ENCODE assay signal across 9 cellular contexts in the genomic region with DNA sequence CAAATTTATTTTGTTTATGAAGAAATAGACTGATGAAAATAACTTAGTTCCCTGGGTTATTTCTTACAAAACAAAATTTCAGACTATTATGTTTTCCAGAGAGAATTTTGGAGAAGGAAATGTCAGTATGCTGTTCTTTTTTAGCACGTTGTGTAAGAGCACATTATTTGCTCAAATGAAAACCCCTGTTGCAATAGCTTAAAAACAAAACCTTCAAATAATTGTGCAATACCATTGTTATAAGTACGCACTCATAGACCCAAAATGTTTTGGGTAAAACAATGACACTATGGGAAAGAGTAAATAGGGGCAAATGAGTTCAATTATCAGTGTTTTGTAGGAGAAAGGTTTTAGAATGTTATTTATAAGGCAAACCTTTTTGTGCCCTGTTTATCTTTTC. TPM values are rescaled to one million over a fixed set of nuclear protein-coding genes. Genes with fewer than 3 reads are reported as not detected.
DNase-seq lines count a peak whose midpoint lies in the region; ATAC-seq, FAIRE-seq and TF ChIP-seq lines count a peak whose summit lies in the region.
"Had no signal": no experiment of that assay in that cellular context is flagged by ENCODE, and none has a peak within 500 bp of the region (broad histone marks: within the 10 kb centered on the region; RNA-seq: fewer than 3 reads in every experiment).

No MANE protein-coding gene starts in this region.

- peaks cover 41% of the 10 kb centered on the region for H3K4me1 ChIP-seq in body of pancreas
- H3K4me1 ChIP-seq in HepG2 (ENCODE audit: insufficient read depth, low read length) = peaks cover 87% of the 10 kb centered on the region
- peaks cover 7% of the 10 kb centered on the region in 2 donors for H3K4me1 ChIP-seq in thyroid gland
- H3K4me1 ChIP-seq in Karpas-422 (ENCODE audit: low read length) = peaks cover 4% of the 10 kb centered on the region; the same call in 1 of the 2 replicates

- intact Hi-C loops in body of pancreas (cut with DNase I) = no loop called here
- intact Hi-C loops in HepG2 (cut with micrococcal nuclease; ENCODE audit: unreplicated experiment) = no loop called here
- intact Hi-C loops in thyroid gland (cut with DNase I) = no loop called here

- no peak for TF ChIP-seq POLR2A in body of pancreas (IDR thresholded peaks at IDR 0.05)
- no peak for TF ChIP-seq POLR2A in HepG2 (IDR thresholded peaks at IDR 0.05; ENCODE audit: insufficient read depth in 1 of 2, low read depth in 2 of 2, low read length in 2 of 2)
- TF ChIP-seq POLR2A in thyroid gland (IDR thresholded peaks at IDR 0.05) = no peak
- TF ChIP-seq POLR2A in GM12892 (IDR thresholded peaks at IDR 0.05; ENCODE audit: low read depth, low read length) = no peak

- TF ChIP-seq RAD21 in HepG2 (CRISPR knock-in tag; IDR thresholded peaks at IDR 0.05) = no peak

- FAIRE-seq in HepG2 (lab: Jason Lieb, UNC) (no peak), GM12892 (lab: Jason Lieb, UNC) (no peak)

- H3K27ac ChIP-seq in body of pancreas = peak overlapping the region in 2 of 4 donors; percentile 7 to 58
- H3K27ac ChIP-seq in HepG2 (ENCODE audit: extremely low read length, insufficient read depth, low read length) = peak overlapping the region; percentile 44
- peak overlapping the region in 2 of 3 donors; percentile 22 to 58 for H3K27ac ChIP-seq in thyroid gland
- no peak overlapping the region for H3K27ac ChIP-seq in Karpas-422 (ENCODE audit: low read length)

- H3K9me3 ChIP-seq in body of pancreas = no peaks in the 10 kb centered on the region
- no peaks in the 10 kb centered on the region for H3K9me3 ChIP-seq in HepG2 (ENCODE audit: low read length)
- H3K9me3 ChIP-seq in thyroid gland = no peaks in the 10 kb centered on the region
- H3K9me3 ChIP-seq in Karpas-422 (ENCODE audit: low read length) = no peaks in the 10 kb centered on the region
- H3K9me3 ChIP-seq: heart right ventricle had no signal

- POLR2A ChIA-PET in HepG2 (lab: Yijun Ruan, JAX) = interaction anchor here (1.1 to 4.2 kb wide), 2 partner anchors 18 to 23 kb away, joined by 3 to 20 read pairs; partner anchors contain the start of genes PTRH2 and VMP1

- DNase-seq in Kasumi-1 (lab: John Stamatoyannopoulos, UW) (peak; percentile 39 to 50), body of pancreas (no peak), HepG2 (ENCODE audit: low spot score) (peak; percentile 68), thyroid gland (no peak), NCI-H446 treated with DMSO at 0.1 percent for 48 hours (lab: John Stamatoyannopoulos, UW) (no peak), GM12892 (ENCODE audit: insufficient read length) (no peak), Karpas-422 (no peak)
- DNase-seq: heart right ventricle had no signal

- peaks cover 88% of the 10 kb centered on the region for H3K79me2 ChIP-seq in HepG2 (ENCODE audit: insufficient read depth, low read length)
- peaks cover 95% of the 10 kb centered on the region for H3K79me2 ChIP-seq in Karpas-422 (ENCODE audit: low read length)

- BruUV-seq in HepG2 (replicated peaks; lab: Mats Ljungman, UMichigan) = no TSS peak

- H3K36me3 ChIP-seq in body of pancreas (replicated peaks in 1 of 2; ENCODE audit: insufficient read depth in 1 of 2, low read depth in 2 of 2) = no peaks in the 10 kb centered on the region
- no peaks in the 10 kb centered on the region for H3K36me3 ChIP-seq in HepG2 (replicated peaks in 1 of 2; ENCODE audit: control insufficient read depth in 1 of 2, insufficient read depth in 2 of 2, low read length in 2 of 2)
- no peaks in the 10 kb centered on the region for H3K36me3 ChIP-seq in thyroid gland
- no peaks in the 10 kb centered on the region for H3K36me3 ChIP-seq in Karpas-422 (ENCODE audit: insufficient read depth, low read length)

- no peak overlapping the region for H2AFZ ChIP-seq in HepG2 (ENCODE audit: low read length)
- H2AFZ ChIP-seq in Karpas-422 (ENCODE audit: low read length) = no peak overlapping the region

- H3K9ac ChIP-seq in HepG2 (ENCODE audit: insufficient read depth, low read depth, low read length) (peak overlapping the region; percentile 24; the same call in 1 of the 2 replicates), Karpas-422 (ENCODE audit: low read length) (no peak overlapping the region)

- TF ChIP-seq EP300 in HepG2 (IDR thresholded peaks at IDR 0.05; ENCODE audit: low read depth in 2 of 2, low read length in 2 of 2) (peak in 1 of 2 experiments; percentile 68; a peak in 2 of 4 replicates), HepG2 (CRISPR knock-in tag; IDR thresholded peaks at IDR 0.05; ENCODE audit: borderline replicate concordance) (no peak)

- in situ Hi-C loops in HepG2 (cut with HindIII; ENCODE audit: extremely low pct_ligation_motif_present, low pct_unique_long_range_greater_than_20kb) = no loop called here

- CTCF ChIA-PET in HepG2 (lab: Yijun Ruan, JAX; ENCODE audit: low intra/inter-chr PET ratio, low total read pairs) = no interaction called here

- H4K20me1 ChIP-seq in HepG2 (ENCODE audit: insufficient read depth, low read length) (no peaks in the 10 kb centered on the region), Karpas-422 (ENCODE audit: insufficient read depth, low read depth, low read length) (no peaks in the 10 kb centered on the region)

- H3K4me2 ChIP-seq in HepG2 (ENCODE audit: low read depth, low read length) (peak overlapping the region; percentile 31), Karpas-422 (ENCODE audit: low read depth, low read length, poor library complexity, severe bottlenecking) (no peak overlapping the region)

- ATAC-seq in body of pancreas = peak; percentile 56
- no peak for ATAC-seq in HepG2
- ATAC-seq in HG02623 (IDR thresholded peaks at IDR 0.05; ENCODE audit: unreplicated experiment) = no peak

- H3K4me3 ChIP-seq in body of pancreas = no peak overlapping the region
- H3K4me3 ChIP-seq in HepG2 (replicated peaks in 1 of 3; ENCODE audit: insufficient read depth in 1 of 3, low read depth in 2 of 3, low read length in 3 of 3) = no peak overlapping the region; a peak in 1 of 6 replicates
- no peak overlapping the region for H3K4me3 ChIP-seq in thyroid gland (replicated peaks in 1 of 3)
- no peak overlapping the region for H3K4me3 ChIP-seq in Karpas-422 (ENCODE audit: low read length)
- H3K4me3 ChIP-seq: heart right ventricle had no signal

- WGBS in body of pancreas, 2 donors = 14% methylated on average over 2 of the region's 2 CpGs
- WGBS in HepG2 (ENCODE audit: low lambda C conversion rate) = 7% methylated on average over 2 of the region's 2 CpGs
- WGBS in thyroid gland, 2 donors = 57 to 67% methylated on average over 2 of the region's 2 CpGs

- no peak for TF ChIP-seq CTCF in body of pancreas (IDR thresholded peaks at IDR 0.05)
- no peak for TF ChIP-seq CTCF in HepG2 (CRISPR knock-in tag; IDR thresholded peaks at IDR 0.05)
- TF ChIP-seq CTCF in thyroid gland (IDR thresholded peaks at IDR 0.05) = no peak

- H3K27me3 ChIP-seq in body of pancreas (no peaks in the 10 kb centered on the region), HepG2 (ENCODE audit: control insufficient read depth in 1 of 2, insufficient read depth in 2 of 2, low read length in 2 of 2) (no peaks in the 10 kb centered on the region), thyroid gland (no peaks in the 10 kb centered on the region), Karpas-422 (ENCODE audit: low read length) (no peaks in the 10 kb centered on the region)
- H3K27me3 ChIP-seq: heart right ventricle had no signal

- no peaks in the 10 kb centered on the region for H3K9me2 ChIP-seq in Karpas-422 (replicated peaks; ENCODE audit: insufficient read depth, low read length)

RNA-seq across cellular contexts. Expression of gene VMP1, which starts 18.2 kb away (rescaled TPM):
- total RNA-seq in body of pancreas = 100 to 1,000 TPM; 174 to 259 TPM
- total RNA-seq in HepG2 (2016; rRNA removed; fragmentation: Illumina TruSeq; extraction: Trizol) = 80.3 and 186 TPM in 2 replicates
- total RNA-seq in HepG2 (2016; cell fraction: cytosol; rRNA removed; fragmentation: Illumina TruSeq; extraction: Trizol; ENCODE audit: low read depth) = 81.7 and 81.9 TPM in 2 replicates
- total RNA-seq in HepG2 (2016; cell fraction: insoluble cytoplasmic fraction; rRNA removed; fragmentation: Illumina TruSeq; extraction: Trizol) = 87.6 and 200 TPM in 2 replicates
- 64.7 and 72.7 TPM in 2 replicates for total RNA-seq in HepG2 (2016; cell fraction: membrane; rRNA removed; fragmentation: Illumina TruSeq; extraction: Trizol)
- total RNA-seq in HepG2 (2016; cell fraction: nucleus; rRNA removed; fragmentation: Illumina TruSeq; extraction: Trizol) = 414 and 436 TPM in 2 replicates
- 262 and 271 TPM in 2 replicates for polyA plus RNA-seq in HepG2 (2011; rRNA removed)
- 66.8 and 107 TPM in 2 replicates for polyA plus RNA-seq in HepG2 (2011; cell fraction: cytosol; rRNA removed)
- 244 and 352 TPM in 2 replicates for polyA plus RNA-seq in HepG2 (2011; cell fraction: nucleus; rRNA removed)
- polyA plus RNA-seq in HepG2 (2012) = 151 and 169 TPM in 2 replicates
- polyA plus RNA-seq in HepG2 (2016; cell fraction: cytosol; fragmentation: Illumina TruSeq; extraction: Trizol; ENCODE audit: low read depth) = 21.0 and 21.9 TPM in 2 replicates
- polyA plus RNA-seq in HepG2 (2016; cell fraction: insoluble cytoplasmic fraction; fragmentation: Illumina TruSeq; extraction: Trizol; ENCODE audit: low read depth) = 78.4 and 81.5 TPM in 2 replicates
- 34.4 and 38.6 TPM in 2 replicates for polyA plus RNA-seq in HepG2 (2016; cell fraction: membrane; fragmentation: Illumina TruSeq; extraction: Trizol; ENCODE audit: low read depth)
- 277 and 292 TPM in 2 replicates for polyA plus RNA-seq in HepG2 (2016; cell fraction: nucleus; fragmentation: Illumina TruSeq; extraction: Trizol; ENCODE audit: insufficient read depth, low read depth)
- polyA minus RNA-seq in HepG2 (2011; rRNA and poly(A)+ RNA removed; ENCODE audit: low replicate concordance) = 294 and 406 TPM in 2 replicates
- polyA minus RNA-seq in HepG2 (2011; cell fraction: cytosol; rRNA and poly(A)+ RNA removed) = 134 and 182 TPM in 2 replicates
- 788 and 1,143 TPM in 2 replicates for polyA minus RNA-seq in HepG2 (2011; cell fraction: nucleus; rRNA and poly(A)+ RNA removed)
- 100 to 1,000 TPM in 3 of 4 donors, 10 to 100 TPM in 1; 98.5 to 168 (median 125) TPM for total RNA-seq in thyroid gland
- 93.2 TPM for polyA plus RNA-seq in GM12892 (2012; ENCODE audit: missing spikeins)
- total RNA-seq in Karpas-422 (2014; rRNA removed; shearing (Covaris generic); ENCODE audit: low replicate concordance) = 34.3 and 69.4 TPM in 2 replicates

RNA-seq across cellular contexts. Expression of gene PTRH2, which starts 18.5 kb away (rescaled TPM):
- 10 to 100 TPM; 15.3 to 15.5 TPM for total RNA-seq in body of pancreas
- total RNA-seq in HepG2 (2016; rRNA removed; fragmentation: Illumina TruSeq; extraction: Trizol) = 48.7 and 67.7 TPM in 2 replicates
- total RNA-seq in HepG2 (2016; cell fraction: cytosol; rRNA removed; fragmentation: Illumina TruSeq; extraction: Trizol; ENCODE audit: low read depth) = 24.5 and 30.9 TPM in 2 replicates
- total RNA-seq in HepG2 (2016; cell fraction: insoluble cytoplasmic fraction; rRNA removed; fragmentation: Illumina TruSeq; extraction: Trizol) = 43.2 and 68.2 TPM in 2 replicates
- 26.1 and 28.8 TPM in 2 replicates for total RNA-seq in HepG2 (2016; cell fraction: membrane; rRNA removed; fragmentation: Illumina TruSeq; extraction: Trizol)
- total RNA-seq in HepG2 (2016; cell fraction: nucleus; rRNA removed; fragmentation: Illumina TruSeq; extraction: Trizol) = 57.2 and 59.6 TPM in 2 replicates
- polyA plus RNA-seq in HepG2 (2011; rRNA removed) = 73.6 and 83.3 TPM in 2 replicates
- polyA plus RNA-seq in HepG2 (2011; cell fraction: cytosol; rRNA removed) = 52.4 and 80.1 TPM in 2 replicates
- 24.3 and 32.5 TPM in 2 replicates for polyA plus RNA-seq in HepG2 (2011; cell fraction: nucleus; rRNA removed)
- polyA plus RNA-seq in HepG2 (2012) = 61.8 and 70.1 TPM in 2 replicates
- 19.3 and 20.0 TPM in 2 replicates for polyA plus RNA-seq in HepG2 (2016; cell fraction: cytosol; fragmentation: Illumina TruSeq; extraction: Trizol; ENCODE audit: low read depth)
- polyA plus RNA-seq in HepG2 (2016; cell fraction: insoluble cytoplasmic fraction; fragmentation: Illumina TruSeq; extraction: Trizol; ENCODE audit: low read depth) = 49.4 and 52.0 TPM in 2 replicates
- 19.4 and 21.2 TPM in 2 replicates for polyA plus RNA-seq in HepG2 (2016; cell fraction: membrane; fragmentation: Illumina TruSeq; extraction: Trizol; ENCODE audit: low read depth)
- 111 and 117 TPM in 2 replicates for polyA plus RNA-seq in HepG2 (2016; cell fraction: nucleus; fragmentation: Illumina TruSeq; extraction: Trizol; ENCODE audit: insufficient read depth, low read depth)
- polyA minus RNA-seq in HepG2 (2011; rRNA and poly(A)+ RNA removed; ENCODE audit: low replicate concordance) = 40.8 and 45.5 TPM in 2 replicates
- 17.2 and 20.3 TPM in 2 replicates for polyA minus RNA-seq in HepG2 (2011; cell fraction: cytosol; rRNA and poly(A)+ RNA removed)
- polyA minus RNA-seq in HepG2 (2011; cell fraction: nucleus; rRNA and poly(A)+ RNA removed) = 31.4 and 37.7 TPM in 2 replicates
- 10 to 100 TPM in 3 of 4 donors, 1 to 10 TPM in 1; 9.6 to 27.4 (median 21.7) TPM for total RNA-seq in thyroid gland
- polyA plus RNA-seq in GM12892 (2012; ENCODE audit: missing spikeins) = 43.2 TPM
- 48.0 and 51.6 TPM in 2 replicates for total RNA-seq in Karpas-422 (2014; rRNA removed; shearing (Covaris generic); ENCODE audit: low replicate concordance)

Comparison
In these comparisons a context has a peak if more than half of its experiments do, and no peak if none do; other contexts are left out.
1. DNase-seq: peak in Kasumi-1 (2 of 2) and HepG2 (single experiment); none in body of pancreas (0 of 4), thyroid gland (0 of 2), NCI-H446 treated with DMSO at 0.1 percent for 48 hours (single experiment), GM12892 (single experiment) and Karpas-422 (single experiment).